8 cellular contexts compared by ENCODE assay signal in the genomic region with DNA sequence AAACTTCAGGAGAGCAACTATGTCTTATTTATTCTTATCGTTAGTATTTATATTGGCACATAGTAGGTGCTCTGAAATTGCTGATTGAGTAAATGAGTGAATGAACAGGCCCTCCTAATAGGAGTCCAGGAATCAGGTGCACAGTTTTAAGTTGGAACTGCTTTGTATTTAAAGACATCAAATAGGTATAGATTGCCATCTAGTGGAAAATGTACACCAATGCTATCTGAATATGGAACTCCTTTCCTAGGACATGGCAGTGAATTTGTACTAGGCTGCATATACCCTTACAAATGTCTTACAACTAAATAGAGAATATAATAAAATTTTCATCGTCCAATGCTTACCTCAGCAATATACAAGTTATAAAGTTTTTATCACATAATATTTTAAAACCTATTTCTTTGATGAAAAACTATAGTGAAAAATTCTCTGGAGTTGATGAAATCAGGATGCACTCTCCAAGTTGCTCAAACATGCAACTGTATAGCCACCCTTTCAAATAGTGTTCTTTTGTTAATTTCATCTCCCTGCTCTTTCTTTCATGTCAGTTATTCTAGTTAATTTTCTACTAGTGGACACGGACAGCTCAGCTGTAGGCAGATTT.
DNase-seq lines count a peak whose midpoint lies in the region; ATAC-seq and TF ChIP-seq lines count a peak whose summit lies in the region.

No MANE protein-coding gene starts in this region.

- intact Hi-C loops in Panc1 (cut with micrococcal nuclease; ENCODE audit: unreplicated experiment) (no loop called here), stomach (cut with DNase I; ENCODE audit: low total_unique reads) (no loop called here)

- no peaks in the 10 kb centered on the region for H3K9me3 ChIP-seq in Panc1 (ENCODE audit: control insufficient read depth, insufficient read depth, low read depth, low read length)
- H3K9me3 ChIP-seq in stomach, result no peaks in the 10 kb centered on the region
- no peaks in the 10 kb centered on the region for H3K9me3 ChIP-seq in suprapubic skin

- TF ChIP-seq POLR2A in stomach (IDR thresholded peaks at IDR 0.05), result no peak
- no peak for TF ChIP-seq POLR2A in suprapubic skin (IDR thresholded peaks at IDR 0.05)

- H3K36me3 ChIP-seq in Panc1 (ENCODE audit: control insufficient read depth, insufficient read depth, low read length), result no peaks in the 10 kb centered on the region
- H3K36me3 ChIP-seq in stomach, result no peaks in the 10 kb centered on the region
- no peaks in the 10 kb centered on the region for H3K36me3 ChIP-seq in suprapubic skin

- TF ChIP-seq EP300 in stomach (IDR thresholded peaks at IDR 0.05) (no peak), suprapubic skin (IDR thresholded peaks at IDR 0.05) (no peak)

- CTCF ChIA-PET in Panc1 (lab: Charles Lee), result no interaction called here

- DNase-seq in DMS53 (lab: John Stamatoyannopoulos, UW) (peak; percentile 79), HuH-7 (ENCODE audit: low spot score) (peak; percentile 31), Panc1 (ENCODE audit: low read depth, low spot score) (peak; percentile 13), fibroblast of pulmonary artery (ENCODE audit: low read depth) (peak; percentile 48), stomach (no peak), suprapubic skin (ENCODE audit: low spot score in 2 of 2) (no peak)

- H3K27ac ChIP-seq in Panc1 (ENCODE audit: low read length) (no peak overlapping the region), stomach (no peak overlapping the region), suprapubic skin (no peak overlapping the region)

- ATAC-seq in GM21447 (IDR thresholded peaks at IDR 0.05; ENCODE audit: unreplicated experiment) (peak; percentile 74), Panc1 (peak; percentile 84; the same call in 1 of the 2 replicates), GM19328 (IDR thresholded peaks at IDR 0.05; ENCODE audit: unreplicated experiment) (no peak)

- BruUV-seq in Panc1 (replicated peaks; lab: Mats Ljungman, UMichigan), result no TSS peak

- 37 to 49% (median 46%) methylated on average over 3 of the region's 3 CpGs for WGBS in stomach, 5 donors
- WGBS in suprapubic skin, result 58% methylated on average over 3 of the region's 3 CpGs

- no peak overlapping the region for H3K4me3 ChIP-seq in Panc1 (ENCODE audit: low read depth in 2 of 2, low read length in 2 of 2)
- H3K4me3 ChIP-seq in fibroblast of pulmonary artery (replicated peaks; ENCODE audit: low read depth, low read length), result no peak overlapping the region
- H3K4me3 ChIP-seq in stomach, result no peak overlapping the region
- H3K4me3 ChIP-seq in suprapubic skin, result no peak overlapping the region

- H3K27me3 ChIP-seq in Panc1 (ENCODE audit: control insufficient read depth, insufficient read depth, low read length) (no peaks in the 10 kb centered on the region), stomach (no peaks in the 10 kb centered on the region), suprapubic skin (no peaks in the 10 kb centered on the region)

- H3K4me1 ChIP-seq in Panc1 (ENCODE audit: control insufficient read depth, insufficient read depth, low read length), result no peaks in the 10 kb centered on the region
- no peaks in the 10 kb centered on the region for H3K4me1 ChIP-seq in stomach
- no peaks in the 10 kb centered on the region for H3K4me1 ChIP-seq in suprapubic skin

- peak; percentile 42; the same call in 1 of the 2 replicates for TF ChIP-seq CTCF in Panc1 (IDR thresholded peaks at IDR 0.05)
- TF ChIP-seq CTCF in fibroblast of pulmonary artery (IDR thresholded peaks at IDR 0.05; ENCODE audit: low read length, missing control alignments), result peak; percentile 54
- peak in 4 of 7 experiments; percentile 13 to 44 (median 26) for TF ChIP-seq CTCF in stomach (IDR thresholded peaks at IDR 0.05)
- peak in 1 of 2 donors; percentile 33 for TF ChIP-seq CTCF in suprapubic skin (IDR thresholded peaks at IDR 0.05)

- in situ Hi-C loops in Panc1 (cut with HindIII; ENCODE audit: low pct_unique_long_range_greater_than_20kb, low sequenced_read_pairs), result no loop called here

- POLR2A ChIA-PET in Panc1 (lab: Charles Lee), result no interaction called here

Comparison
In these comparisons a context has a peak if more than half of its experiments do, and no peak if none do; other contexts are left out.
1. DNase-seq: peak in DMS53 (single experiment), HuH-7 (single experiment), Panc1 (single experiment) and fibroblast of pulmonary artery (single experiment); none in stomach (single experiment) and suprapubic skin (0 of 2).